In the genomic region with DNA sequence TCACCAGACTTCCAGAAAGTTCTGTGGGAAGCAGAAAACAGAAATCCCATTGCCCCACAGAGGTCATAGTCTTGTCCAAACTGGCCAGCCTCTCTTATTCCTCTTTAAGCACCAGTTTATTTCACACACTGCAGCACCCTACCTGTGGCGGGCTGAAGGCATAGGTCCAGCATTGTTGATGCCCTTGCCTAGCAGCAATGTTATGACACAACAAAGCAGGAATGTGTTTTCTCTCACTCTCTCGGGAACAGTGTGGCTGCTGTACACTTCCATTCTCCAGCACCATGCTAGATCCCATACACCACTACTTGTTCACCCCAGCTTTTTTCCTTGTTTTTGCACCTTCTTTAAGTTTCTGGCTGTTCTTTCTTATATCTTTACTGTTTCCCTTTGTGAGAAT, we compare ENCODE assay signal across 27 cellular contexts.
A peak's percentile ranks its signal among the peaks of the same experiment; 100 is the strongest.
DNase-seq lines count a peak whose midpoint lies in the region; ATAC-seq and TF ChIP-seq lines count a peak whose summit lies in the region.
"Had no signal": no experiment of that assay in that cellular context is flagged by ENCODE, and none has a peak within 500 bp of the region (broad histone marks: within the 10 kb centered on the region; RNA-seq: fewer than 3 reads in every experiment).

No MANE protein-coding gene starts in this region.

- peak overlapping the region in 5 of 9 donors; percentile 23 to 70 (median 33) for H3K27ac Mint-ChIP-seq in naive thymus-derived CD4-positive, alpha-beta T cell
- H3K27ac Mint-ChIP-seq in activated CD4-positive, alpha-beta T cell treated with anti-CD3 and anti-CD28 coated beads, Interleukin-2, amount 10 ng/mL, durations not matched to agents 7 days and 5 days = no peak overlapping the region
- H3K27ac Mint-ChIP-seq: activated naive CD4-positive, alpha-beta T cell treated with anti-CD3 and anti-CD28 coated beads for 36 hours; activated T-cell treated with anti-CD3 and anti-CD28 coated beads, Interleukin-2, amount 50 U/mL, for 72 hours; neural progenitor cell had no signal

- H3K36me3 ChIP-seq in naive thymus-derived CD4-positive, alpha-beta T cell (ENCODE audit: control insufficient read depth in 2 of 3, insufficient read depth in 3 of 3, low read length in 3 of 3) = no peaks in the 10 kb centered on the region
- H3K36me3 ChIP-seq in spleen = no peaks in the 10 kb centered on the region
- H3K36me3 ChIP-seq: gastrocnemius medialis, neural progenitor cell, SJCRH30, thyroid gland had no signal

- H3K4me1 ChIP-seq in naive thymus-derived CD4-positive, alpha-beta T cell (ENCODE audit: control insufficient read depth in 2 of 2, insufficient read depth in 2 of 2, low read length in 2 of 2) = peaks cover 20 to 28% of the 10 kb centered on the region in 2 donors
- H3K4me1 ChIP-seq in spleen = peaks cover 0 to 14% (median 3%) of the 10 kb centered on the region in 6 donors
- H3K4me1 ChIP-seq: gastrocnemius medialis, neural progenitor cell, SJCRH30, thyroid gland had no signal

- 85 to 95% (median 87%) methylated on average over 2 of the region's 2 CpGs for WGBS in spleen, 5 donors

- no peaks in the 10 kb centered on the region for H3K27me3 ChIP-seq in naive thymus-derived CD4-positive, alpha-beta T cell (ENCODE audit: control insufficient read depth in 2 of 2, insufficient read depth in 2 of 2, low read length in 2 of 2)
- H3K27me3 ChIP-seq in spleen (replicated peaks in 1 of 7) = no peaks in the 10 kb centered on the region
- H3K27me3 ChIP-seq: gastrocnemius medialis, neural progenitor cell, thyroid gland had no signal

- peaks cover 8 to 71% (median 49%) of the 10 kb centered on the region in 7 donors for H3K4me1 Mint-ChIP-seq in naive thymus-derived CD4-positive, alpha-beta T cell
- peaks cover 15% of the 10 kb centered on the region for H3K4me1 Mint-ChIP-seq in activated CD4-positive, alpha-beta T cell treated with anti-CD3 and anti-CD28 coated beads, Interleukin-2, amount 10 ng/mL, durations not matched to agents 7 days and 5 days
- H3K4me1 Mint-ChIP-seq: neural progenitor cell had no signal

- H3K4me3 ChIP-seq in choroid plexus epithelial cell (ENCODE audit: low read depth, low read length) = no peak overlapping the region
- H3K4me3 ChIP-seq in naive thymus-derived CD4-positive, alpha-beta T cell (ENCODE audit: low read length) = no peak overlapping the region
- no peak overlapping the region for H3K4me3 ChIP-seq in spleen
- H3K4me3 ChIP-seq: gastrocnemius medialis, mucosa of descending colon, neural progenitor cell, SJCRH30, skin epidermis, thyroid gland had no signal

- TF ChIP-seq CTCF in choroid plexus epithelial cell (conservative IDR thresholded peaks at IDR 0.05; ENCODE audit: low read depth, low read length) = no peak
- TF ChIP-seq CTCF in spleen (IDR thresholded peaks at IDR 0.05 in 8 of 11, conservative IDR thresholded peaks at IDR 0.05 in 3 of 11) = no peak

- CTCF ChIA-PET in naive thymus-derived CD4-positive, alpha-beta T cell (lab: Charles Lee) = no interaction called here
- CTCF ChIA-PET in activated CD4-positive, alpha-beta T cell treated with anti-CD3 and anti-CD28 coated beads, Interleukin-2, amount 10 ng/mL, durations not matched to agents 7 days and 5 days (lab: Charles Lee) = no interaction called here

- peaks cover 2 to 56% (median 17%) of the 10 kb centered on the region in 11 donors for H3K9me3 Mint-ChIP-seq in naive thymus-derived CD4-positive, alpha-beta T cell
- H3K9me3 Mint-ChIP-seq in activated CD4-positive, alpha-beta T cell treated with anti-CD3 and anti-CD28 coated beads, Interleukin-2, amount 10 ng/mL, durations not matched to agents 7 days and 5 days = peaks cover 26% of the 10 kb centered on the region

- no peak overlapping the region for H3K4me3 Mint-ChIP-seq in naive thymus-derived CD4-positive, alpha-beta T cell
- no peak overlapping the region for H3K4me3 Mint-ChIP-seq in activated CD4-positive, alpha-beta T cell treated with anti-CD3 and anti-CD28 coated beads, Interleukin-2, amount 10 ng/mL, durations not matched to agents 7 days and 5 days
- H3K4me3 Mint-ChIP-seq: activated naive CD4-positive, alpha-beta T cell treated with anti-CD3 and anti-CD28 coated beads for 36 hours; activated T-cell treated with anti-CD3 and anti-CD28 coated beads, Interleukin-2, amount 50 U/mL, for 72 hours; CD8-positive, alpha-beta memory T cell; neural progenitor cell had no signal

- peaks cover 0 to 3% (median 0%) of the 10 kb centered on the region in 5 donors for H3K27me3 Mint-ChIP-seq in naive thymus-derived CD4-positive, alpha-beta T cell
- H3K27me3 Mint-ChIP-seq in activated CD4-positive, alpha-beta T cell treated with anti-CD3 and anti-CD28 coated beads, Interleukin-2, amount 10 ng/mL, durations not matched to agents 7 days and 5 days = no peaks in the 10 kb centered on the region
- H3K27me3 Mint-ChIP-seq: CD8-positive, alpha-beta memory T cell had no signal

- no peak overlapping the region for H3K27ac ChIP-seq in naive thymus-derived CD4-positive, alpha-beta T cell (ENCODE audit: low read depth, low read length)
- H3K27ac ChIP-seq in spleen = no peak overlapping the region
- H3K27ac ChIP-seq: gastrocnemius medialis, neural progenitor cell, SJCRH30, skin epidermis, thyroid gland had no signal

- H3K9me3 ChIP-seq in naive thymus-derived CD4-positive, alpha-beta T cell (ENCODE audit: control insufficient read depth in 2 of 3, low read length in 3 of 3) = no peaks in the 10 kb centered on the region
- H3K9me3 ChIP-seq in spleen = peaks cover 0 to 20% (median 2%) of the 10 kb centered on the region in 8 donors
- H3K9me3 ChIP-seq: gastrocnemius medialis, mucosa of descending colon, SJCRH30, thyroid gland had no signal

- peak; percentile 9 for DNase-seq in Daoy (ENCODE audit: low read depth)
- DNase-seq in HT1080 (ENCODE audit: low read depth) = peak; percentile 27
- DNase-seq in choroid plexus epithelial cell (ENCODE audit: low read depth) = peak; percentile 20
- DNase-seq in naive thymus-derived CD4-positive, alpha-beta T cell = no peak
- DNase-seq in foreskin melanocyte = no peak
- no peak for DNase-seq in activated CD4-positive, alpha-beta T cell treated with anti-CD3 and anti-CD28 coated beads, Interleukin-2, amount 10 ng/mL, durations not matched to agents 7 days and 5 days
- no peak for DNase-seq in spleen
- DNase-seq in NCI-H524 treated with DMSO at 0.1 percent for 48 hours (lab: John Stamatoyannopoulos, UW) = no peak
- DNase-seq: activated CD4-positive, alpha-beta T cell treated with anti-CD3 and anti-CD28 coated beads for 4 hours; activated naive CD4-positive, alpha-beta T cell treated with anti-CD3 and anti-CD28 coated beads for 36 hours; activated T-cell treated with anti-CD3 and anti-CD28 coated beads, Interleukin-2, amount 50 U/mL, for 72 hours; anterior cingulate cortex; CD8-positive, alpha-beta memory T cell; DMS53; gastrocnemius medialis; KG1; mucosa of descending colon; NCI-H187 treated with DMSO at 0.1 percent for 48 hours; NCI-H2227 treated with DMSO at 0.1 percent for 48 hours; posterior cingulate gyrus; SJCRH30; stimulated activated CD4-positive, alpha-beta T cell treated with anti-CD3 and anti-CD28 coated beads, Interleukin-2, amount 100 ng/mL, for 48 hours; stimulated activated naive CD8-positive, alpha-beta T cell treated with anti-CD3 and anti-CD28 coated beads, Interleukin-15, Interleukin-2, amounts not matched to agents 100 U/mL and 50 U/mL, for 24 hours; T-helper 1 cell; thyroid gland had no signal

- no peak for ATAC-seq in naive thymus-derived CD4-positive, alpha-beta T cell
- ATAC-seq: activated T-cell treated with anti-CD3 and anti-CD28 coated beads, Interleukin-2, amount 50 U/mL, for 72 hours; gastrocnemius medialis; mucosa of descending colon; stimulated activated naive CD8-positive, alpha-beta T cell treated with anti-CD3 and anti-CD28 coated beads, Interleukin-15, Interleukin-2, amounts not matched to agents 100 U/mL and 50 U/mL, for 24 hours had no signal

- POLR2A ChIA-PET in naive thymus-derived CD4-positive, alpha-beta T cell (lab: Charles Lee) = interaction anchor here (0.6 kb wide), 1 partner anchor 9 kb away, joined by 3 read pairs; no protein-coding TSS in a partner anchor
- POLR2A ChIA-PET in activated CD4-positive, alpha-beta T cell treated with anti-CD3 and anti-CD28 coated beads, Interleukin-2, amount 10 ng/mL, durations not matched to agents 7 days and 5 days (lab: Charles Lee) = no interaction called here

- no peak for TF ChIP-seq POLR2A in spleen (IDR thresholded peaks at IDR 0.05)

- intact Hi-C loops in naive thymus-derived CD4-positive, alpha-beta T cell (cut with micrococcal nuclease) = no loop called here
- intact Hi-C loops in spleen (cut with DNase I; ENCODE audit: low total_unique reads) = no loop called here

- peaks cover 16 to 37% (median 23%) of the 10 kb centered on the region in 5 donors for H3K36me3 Mint-ChIP-seq in naive thymus-derived CD4-positive, alpha-beta T cell
- peaks cover 15% of the 10 kb centered on the region for H3K36me3 Mint-ChIP-seq in activated CD4-positive, alpha-beta T cell treated with anti-CD3 and anti-CD28 coated beads, Interleukin-2, amount 10 ng/mL, durations not matched to agents 7 days and 5 days (ENCODE audit: low read depth)

Comparison
In these comparisons a context has a peak if more than half of its experiments do, and no peak if none do; other contexts are left out.
1. DNase-seq: peak in Daoy (single experiment), HT1080 (single experiment) and choroid plexus epithelial cell (single experiment); none in naive thymus-derived CD4-positive, alpha-beta T cell (0 of 9), foreskin melanocyte (single experiment), activated CD4-positive, alpha-beta T cell treated with anti-CD3 and anti-CD28 coated beads, Interleukin-2, amount 10 ng/mL, durations not matched to agents 7 days and 5 days (single experiment), spleen (single experiment) and NCI-H524 treated with DMSO at 0.1 percent for 48 hours (single experiment).